1 cellular context compared by ENCODE assay signal in genomic region chr3:197737319-197737649, GRCh38.
TF ChIP-seq lines count a peak whose summit lies in the region.

No MANE protein-coding gene starts in this region.

TF ChIP-seq in SK-N-SH treated with all-trans-retinoic acid at 6 μM for 48 hours, 23 proteins besides CTCF, POLR2A, EP300 and RAD21 (continued from another document):
- TF ChIP-seq ZC3H10 (CRISPR knock-in tag; IDR thresholded peaks at IDR 0.05) (no peak), SNAI2 (CRISPR knock-in tag; IDR thresholded peaks at IDR 0.05) (no peak), ZNF565 (CRISPR knock-in tag; conservative IDR thresholded peaks at IDR 0.05; ENCODE audit: low read depth) (no peak), ZNF8 (CRISPR knock-in tag; IDR thresholded peaks at IDR 0.05) (no peak)
